Comparison of ENCODE assay signal across 2 cellular contexts in the genomic region with DNA sequence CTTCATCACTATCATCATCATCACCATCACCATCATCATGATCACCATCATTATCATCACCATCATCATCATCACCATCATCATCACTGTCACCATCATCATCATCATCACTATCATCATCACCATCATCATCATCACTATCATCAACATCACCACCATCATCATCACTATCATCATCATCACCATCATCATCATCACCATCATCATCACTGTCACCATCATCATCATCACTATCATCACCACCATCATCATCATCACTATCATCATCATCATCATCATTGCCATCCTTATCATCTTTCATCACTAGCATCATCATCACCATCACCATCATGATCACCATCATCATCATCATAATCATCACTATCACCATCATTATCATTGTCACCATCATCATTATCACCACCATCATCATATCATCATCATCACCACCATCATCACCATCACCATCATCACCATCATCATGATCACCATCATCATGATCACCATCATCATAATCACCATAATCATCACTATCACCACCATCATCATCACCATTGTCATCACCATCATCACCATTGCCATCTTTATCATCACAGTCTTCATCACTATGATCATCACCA.
TF ChIP-seq lines count a peak whose summit lies in the region.

No MANE protein-coding gene starts in this region.

TF ChIP-seq in HEK293T, 16 proteins besides CTCF, POLR2A, EP300 and RAD21:
- TF ChIP-seq LEF1 (IDR thresholded peaks at IDR 0.05; ENCODE audit: borderline replicate concordance) (no peak), CTBP1 (IDR thresholded peaks at IDR 0.05; ENCODE audit: borderline replicate concordance) (peak; percentile 9; the same call in 1 of the 2 replicates)
TF ChIP-seq in HEK293T: peak in this region for 1.

TF ChIP-seq in H1, 55 proteins besides CTCF, POLR2A, EP300 and RAD21:
- TF ChIP-seq GTF2F1 (IDR thresholded peaks at IDR 0.05; ENCODE audit: borderline replicate concordance, low read depth, low read length) (no peak), JUND (IDR thresholded peaks at IDR 0.05; ENCODE audit: low read length) (no peak), KDM4A (IDR thresholded peaks at IDR 0.05; ENCODE audit: low read depth, low read length, severe bottlenecking) (no peak), HDAC2 (IDR thresholded peaks at IDR 0.05; ENCODE audit: borderline replicate concordance in 1 of 2, low read depth in 2 of 2, low read length in 2 of 2) (no peak), ATF2 (IDR thresholded peaks at IDR 0.05; ENCODE audit: low read length) (no peak), ZNF274 (IDR thresholded peaks at IDR 0.05; ENCODE audit: borderline replicate concordance, extremely low read depth, low read length) (no peak), RXRA (IDR thresholded peaks at IDR 0.05; ENCODE audit: insufficient read depth, low read depth, low read length) (no peak), MAFK (IDR thresholded peaks at IDR 0.05; ENCODE audit: low read depth, low read length) (no peak), TAF7 (optimal IDR thresholded peaks at IDR 0.05; ENCODE audit: borderline replicate concordance, low read depth, low read length) (no peak), EZH2 (IDR thresholded peaks at IDR 0.05; ENCODE audit: low read depth, low read length, severe bottlenecking) (no peak), SP2 (IDR thresholded peaks at IDR 0.05; ENCODE audit: low read length) (no peak), CREB1 (IDR thresholded peaks at IDR 0.05) (no peak), USF2 (IDR thresholded peaks at IDR 0.05; ENCODE audit: low read length) (no peak), NANOG (IDR thresholded peaks at IDR 0.05; ENCODE audit: insufficient read depth, low read depth, low read length, poor library complexity, severe bottlenecking) (no peak)
